In the genomic region with DNA sequence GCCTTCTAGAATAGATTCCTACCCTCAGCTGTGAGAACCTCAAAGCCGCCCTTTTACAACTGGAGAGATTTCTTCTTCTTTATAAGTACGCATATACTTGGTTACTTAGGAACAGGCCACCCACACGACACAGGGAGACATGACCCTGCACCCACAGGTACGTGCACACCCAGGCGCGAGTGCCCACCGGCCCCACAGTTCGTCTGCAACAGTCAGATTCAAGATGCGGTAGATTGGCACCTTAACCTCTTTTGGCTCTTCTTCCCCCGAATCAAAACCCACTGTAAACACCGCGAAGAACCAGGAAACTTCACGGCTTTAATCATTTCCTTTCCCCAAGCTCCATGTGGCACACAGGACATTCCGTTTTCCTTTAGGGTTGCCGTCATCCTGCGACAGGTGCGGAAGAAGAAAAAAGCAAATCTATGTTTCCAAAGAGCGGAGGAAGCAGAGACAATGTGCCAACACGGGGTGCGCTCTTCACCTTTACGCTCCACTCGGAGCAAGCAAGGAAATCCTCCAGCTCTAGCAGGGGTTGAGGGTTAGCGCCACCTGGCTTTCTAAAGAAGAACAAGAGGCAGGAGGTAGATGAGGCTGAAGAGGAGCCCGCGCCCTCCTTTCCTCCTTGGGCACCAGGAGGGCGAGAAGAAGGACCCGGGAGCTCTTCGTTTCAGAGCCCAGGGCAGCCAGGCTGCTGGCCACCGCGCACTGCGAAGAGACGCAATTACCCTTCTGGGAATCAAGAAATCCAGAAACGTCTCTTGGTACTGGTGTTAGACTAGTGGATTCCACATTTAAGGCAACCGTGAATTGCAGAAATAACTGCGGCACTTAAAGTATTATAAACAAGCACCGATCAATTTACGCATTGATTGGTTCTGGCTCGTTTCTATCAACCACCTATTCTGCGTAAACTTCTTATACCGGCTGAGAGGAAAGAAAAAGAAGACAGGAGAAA, we compare ENCODE assay signal across 8 cellular contexts. TPM values are rescaled to one million over a fixed set of nuclear protein-coding genes. Genes with fewer than 3 reads are reported as not detected.
DNase-seq lines count a peak whose midpoint lies in the region; ATAC-seq and TF ChIP-seq lines count a peak whose summit lies in the region.

No MANE protein-coding gene starts in this region.

- H3K9me3 Mint-ChIP-seq in activated naive CD4-positive, alpha-beta T cell treated with anti-CD3 and anti-CD28 coated beads, Interleukin-2, amount 50 U/mL, for 72 hours, result no peaks in the 10 kb centered on the region

- H3K9me3 ChIP-seq in PC-3 (ENCODE audit: low read length) (no peaks in the 10 kb centered on the region), prostate gland (no peaks in the 10 kb centered on the region)

- CTCF ChIA-PET in PC-3 (lab: Charles Lee), result interaction anchor here (0.6 to 1.0 kb wide), 4 partner anchors 74 to 496 kb away, joined by 3 to 11 read pairs (median 4); no protein-coding TSS in a partner anchor

- TF ChIP-seq POLR2A in prostate gland (IDR thresholded peaks at IDR 0.05), result no peak

- no peaks in the 10 kb centered on the region for H4K20me1 ChIP-seq in PC-3 (ENCODE audit: low read length)

- no peaks in the 10 kb centered on the region for H3K36me3 Mint-ChIP-seq in activated naive CD4-positive, alpha-beta T cell treated with anti-CD3 and anti-CD28 coated beads, Interleukin-2, amount 50 U/mL, for 72 hours

- H3K27me3 ChIP-seq in PC-3 (ENCODE audit: low read length) (peaks cover 14% of the 10 kb centered on the region), prostate gland (replicated peaks; ENCODE audit: insufficient read depth) (no peaks in the 10 kb centered on the region)

- TF ChIP-seq CTCF in PC-3 (conservative IDR thresholded peaks at IDR 0.05; ENCODE audit: low read depth, low read length), result peak; percentile 82
- TF ChIP-seq CTCF in prostate gland (IDR thresholded peaks at IDR 0.05), result peak in 3 of 4 experiments; percentile 58 to 64 (median 59)

- no peak overlapping the region for H3K27ac ChIP-seq in PC-3 (ENCODE audit: low read length)
- no peak overlapping the region for H3K27ac ChIP-seq in prostate gland

- H3K4me1 ChIP-seq in PC-3 (ENCODE audit: insufficient read depth, low read length) (peaks cover 14% of the 10 kb centered on the region), prostate gland (replicated peaks) (no peaks in the 10 kb centered on the region)

- DNase-seq in DMS 273 treated with DMSO at 0.1 percent for 48 hours (lab: John Stamatoyannopoulos, UW), result peak; percentile 35
- DNase-seq in PC-3, result peak; percentile 74
- peak in 1 of 2 donors; percentile 58 for DNase-seq in activated naive CD4-positive, alpha-beta T cell treated with anti-CD3 and anti-CD28 coated beads, Interleukin-2, amount 50 U/mL, for 72 hours (ENCODE audit: low spot score in 2 of 2)
- DNase-seq in Right ventricle myocardium superior, result peak; percentile 62
- peak; percentile 47 for DNase-seq in prostate gland (ENCODE audit: low spot score)
- DNase-seq in NCI-H1105 (lab: John Stamatoyannopoulos, UW), result no peak

- H2AFZ ChIP-seq in PC-3 (ENCODE audit: low read length), result peak overlapping the region; percentile 88

- no peaks in the 10 kb centered on the region for H3K79me2 ChIP-seq in PC-3 (ENCODE audit: low read length)

- H3K36me3 ChIP-seq in PC-3 (ENCODE audit: low read depth, low read length) (no peaks in the 10 kb centered on the region), prostate gland (no peaks in the 10 kb centered on the region)

- WGBS in prostate gland, result 16% methylated on average over 40 of the region's 40 CpGs

- no peaks in the 10 kb centered on the region for H3K9me2 ChIP-seq in PC-3 (replicated peaks; ENCODE audit: low read length)

- no peak overlapping the region for H3K27ac Mint-ChIP-seq in activated naive CD4-positive, alpha-beta T cell treated with anti-CD3 and anti-CD28 coated beads, Interleukin-2, amount 50 U/mL, for 72 hours

- peak; percentile 98 for ATAC-seq in GM19467 (IDR thresholded peaks at IDR 0.05; ENCODE audit: unreplicated experiment)
- ATAC-seq in HG03521 (IDR thresholded peaks at IDR 0.05; ENCODE audit: unreplicated experiment), result peak; percentile 95
- peak; percentile 93 for ATAC-seq in PC-3
- peak; percentile 90 to 97 for ATAC-seq in activated naive CD4-positive, alpha-beta T cell treated with anti-CD3 and anti-CD28 coated beads, Interleukin-2, amount 50 U/mL, for 72 hours
- peak; percentile 95 for ATAC-seq in Right ventricle myocardium superior (ENCODE audit: poor library complexity)

- intact Hi-C loops in PC-3 (cut with micrococcal nuclease) (loop anchor here (1.0 kb wide), 2 partner anchors 74 to 176 kb away; no protein-coding TSS in a partner anchor), Right ventricle myocardium superior (cut with DNase I) (loop anchor here (2.0 to 10.0 kb wide), 2 partner anchors 73 to 169 kb away; no protein-coding TSS in a partner anchor), prostate gland (cut with DNase I) (loop anchor here (5.0 to 10.0 kb wide), 2 partner anchors 72 to 169 kb away; no protein-coding TSS in a partner anchor)

- H3K4me3 ChIP-seq in PC-3 (ENCODE audit: low read length) (peak overlapping the region; percentile 67), prostate gland (peak overlapping the region; percentile 1 to 16)

- H3F3A ChIP-seq in PC-3 (ENCODE audit: low read length, unreplicated experiment), result no peaks in the 10 kb centered on the region

- H3K4me2 ChIP-seq in PC-3 (ENCODE audit: low read length), result peak overlapping the region; percentile 80

- BruUV-seq in PC-3 (replicated peaks; lab: Mats Ljungman, UMichigan), result no TSS peak

- POLR2A ChIA-PET in PC-3 (lab: Charles Lee; ENCODE audit: unreplicated experiment), result no interaction called here

- H3K9ac ChIP-seq in PC-3 (ENCODE audit: low read length), result no peak overlapping the region

RNA-seq across cellular contexts. Expression of gene HAND2, which starts 35.7 kb away (rescaled TPM):
- not detected in 2 replicates for total RNA-seq in PC-3 (2014; rRNA removed)
- not detected for total RNA-seq in activated naive CD4-positive, alpha-beta T cell treated with anti-CD3 and anti-CD28 coated beads, Interleukin-2, amount 50 U/mL, for 72 hours
- 142 TPM for total RNA-seq in Right ventricle myocardium superior
- 1 to 10 TPM in 1 of 2 donors, not detected in 1; 7.5 TPM for total RNA-seq in prostate gland

Comparison
In these comparisons a context has a peak if more than half of its experiments do, and no peak if none do; other contexts are left out.
1. RNA of gene HAND2, which starts 35.7 kb away (total RNA-seq): 142 TPM in Right ventricle myocardium superior (single experiment); 7.5 TPM in prostate gland, not detected in PC-3 and not detected in activated naive CD4-positive, alpha-beta T cell treated with anti-CD3 and anti-CD28 coated beads, Interleukin-2, amount 50 U/mL, for 72 hours; every median in the first group is over 10 times any median in the second.
2. Peak in every context shown above with its lines, with median percentiles within 50 percentile points of each other: ATAC-seq.